Comparison of ENCODE assay signal across 1 cellular context in the genomic region with DNA sequence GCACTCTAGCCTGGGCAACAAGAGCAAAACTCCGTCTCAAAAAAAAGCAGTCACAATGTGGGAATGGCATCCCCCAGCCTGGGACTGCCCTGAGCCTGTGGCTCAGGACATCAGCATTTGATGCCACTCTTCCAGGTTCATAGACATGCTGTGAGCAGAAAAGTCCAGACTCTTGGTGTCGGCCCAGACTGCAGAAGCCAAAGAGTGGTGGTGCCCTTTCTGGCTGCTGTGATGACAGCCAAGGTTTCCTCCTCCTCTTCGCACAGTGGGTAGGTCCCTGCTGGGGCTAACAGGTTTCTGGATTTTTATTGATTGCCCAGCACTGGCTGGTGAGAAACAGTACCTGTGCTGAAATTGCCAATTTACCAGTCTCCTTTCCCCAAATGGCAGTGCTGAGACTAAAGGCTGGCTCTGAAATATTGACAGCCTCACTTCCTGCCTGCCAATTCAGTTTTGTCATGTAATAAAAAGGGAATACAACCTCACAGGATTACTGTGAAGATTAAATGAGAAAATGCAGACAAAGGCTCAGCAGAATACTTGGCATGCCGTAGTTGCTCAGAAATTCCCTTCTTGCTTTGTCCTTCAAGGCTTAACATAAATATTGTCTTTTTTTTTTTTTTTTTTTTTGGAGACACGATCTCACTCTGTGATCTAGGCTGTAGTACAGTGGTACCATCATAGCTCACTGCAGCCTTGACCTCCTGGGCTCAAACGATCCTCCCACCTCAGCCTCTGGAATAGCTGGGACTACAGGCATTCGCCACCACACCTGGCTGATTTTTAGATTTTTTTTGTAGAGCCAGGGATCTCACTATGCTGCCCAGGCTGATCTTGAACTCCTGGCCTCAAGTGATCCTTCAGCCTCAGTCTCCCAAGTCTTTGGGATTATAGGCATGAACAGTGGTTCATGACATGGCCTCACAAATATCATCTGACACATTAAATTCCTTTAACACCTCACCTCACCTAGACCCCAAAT.
TF ChIP-seq lines count a peak whose summit lies in the region.

No MANE protein-coding gene starts in this region.

TF ChIP-seq in HepG2, 621 proteins besides CTCF, POLR2A, EP300 and RAD21:
- TF ChIP-seq, protein P1, sequence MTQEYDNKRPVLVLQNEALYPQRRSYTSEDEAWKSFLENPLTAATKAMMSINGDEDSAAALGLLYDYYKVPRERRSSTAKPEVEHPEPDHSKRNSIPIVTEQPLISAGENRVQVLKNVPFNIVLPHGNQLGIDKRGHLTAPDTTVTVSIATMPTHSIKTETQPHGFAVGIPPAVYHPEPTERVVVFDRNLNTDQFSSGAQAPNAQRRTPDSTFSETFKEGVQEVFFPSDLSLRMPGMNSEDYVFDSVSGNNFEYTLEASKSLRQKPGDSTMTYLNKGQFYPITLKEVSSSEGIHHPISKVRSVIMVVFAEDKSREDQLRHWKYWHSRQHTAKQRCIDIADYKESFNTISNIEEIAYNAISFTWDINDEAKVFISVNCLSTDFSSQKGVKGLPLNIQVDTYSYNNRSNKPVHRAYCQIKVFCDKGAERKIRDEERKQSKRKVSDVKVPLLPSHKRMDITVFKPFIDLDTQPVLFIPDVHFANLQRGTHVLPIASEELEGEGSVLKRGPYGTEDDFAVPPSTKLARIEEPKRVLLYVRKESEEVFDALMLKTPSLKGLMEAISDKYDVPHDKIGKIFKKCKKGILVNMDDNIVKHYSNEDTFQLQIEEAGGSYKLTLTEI (CRISPR knock-in tag; conservative IDR thresholded peaks at IDR 0.05), result no peak
- no peak for TF ChIP-seq ZNF431 (CRISPR knock-in tag; IDR thresholded peaks at IDR 0.05; ENCODE audit: borderline replicate concordance, low read depth)
- no peak for TF ChIP-seq MATR3 (CRISPR knock-in tag; IDR thresholded peaks at IDR 0.05)
- TF ChIP-seq ZNF121 (CRISPR knock-in tag; IDR thresholded peaks at IDR 0.05), result peak; percentile 78
- no peak for TF ChIP-seq ZNF83 (CRISPR knock-in tag; IDR thresholded peaks at IDR 0.05; ENCODE audit: borderline replicate concordance)
- TF ChIP-seq FLYWCH1 (CRISPR knock-in tag; IDR thresholded peaks at IDR 0.05), result no peak
- TF ChIP-seq ZBTB26 (CRISPR knock-in tag; IDR thresholded peaks at IDR 0.05; ENCODE audit: borderline replicate concordance), result 0 out of 2 replicates have a peak, but pooled peaks have one; percentile 41
- no peak for TF ChIP-seq ZNF687 (CRISPR knock-in tag; IDR thresholded peaks at IDR 0.05)
- TF ChIP-seq REL (CRISPR knock-in tag; conservative IDR thresholded peaks at IDR 0.05), result no peak
- TF ChIP-seq TIGD3 (CRISPR knock-in tag; IDR thresholded peaks at IDR 0.05; ENCODE audit: borderline replicate concordance), result no peak
- TF ChIP-seq SSRP1 (CRISPR knock-in tag; IDR thresholded peaks at IDR 0.05), result no peak
- TF ChIP-seq ZMYM2 (CRISPR knock-in tag; IDR thresholded peaks at IDR 0.05), result no peak
- TF ChIP-seq ZNF574 (CRISPR knock-in tag; IDR thresholded peaks at IDR 0.05), result 0 out of 2 replicates have a peak, but pooled peaks have one; percentile 19
- no peak for TF ChIP-seq FOSL1 (CRISPR knock-in tag; IDR thresholded peaks at IDR 0.05; ENCODE audit: borderline replicate concordance)
- TF ChIP-seq TBX3 (IDR thresholded peaks at IDR 0.05; ENCODE audit: borderline replicate concordance), result no peak
- no peak for TF ChIP-seq KDM1A (CRISPR knock-in tag; IDR thresholded peaks at IDR 0.05)
- no peak for TF ChIP-seq ZUFSP (CRISPR knock-in tag; IDR thresholded peaks at IDR 0.05; ENCODE audit: borderline replicate concordance)
- no peak for TF ChIP-seq SNAPC2 (CRISPR knock-in tag; IDR thresholded peaks at IDR 0.05)
- TF ChIP-seq ZNF3 (CRISPR knock-in tag; IDR thresholded peaks at IDR 0.05), result no peak
- no peak for TF ChIP-seq ZNF484 (CRISPR knock-in tag; IDR thresholded peaks at IDR 0.05; ENCODE audit: borderline replicate concordance, low read depth)
- TF ChIP-seq LCORL (IDR thresholded peaks at IDR 0.05), result no peak
- TF ChIP-seq LCORL (CRISPR knock-in tag; IDR thresholded peaks at IDR 0.05), result no peak
- TF ChIP-seq, protein P2, sequence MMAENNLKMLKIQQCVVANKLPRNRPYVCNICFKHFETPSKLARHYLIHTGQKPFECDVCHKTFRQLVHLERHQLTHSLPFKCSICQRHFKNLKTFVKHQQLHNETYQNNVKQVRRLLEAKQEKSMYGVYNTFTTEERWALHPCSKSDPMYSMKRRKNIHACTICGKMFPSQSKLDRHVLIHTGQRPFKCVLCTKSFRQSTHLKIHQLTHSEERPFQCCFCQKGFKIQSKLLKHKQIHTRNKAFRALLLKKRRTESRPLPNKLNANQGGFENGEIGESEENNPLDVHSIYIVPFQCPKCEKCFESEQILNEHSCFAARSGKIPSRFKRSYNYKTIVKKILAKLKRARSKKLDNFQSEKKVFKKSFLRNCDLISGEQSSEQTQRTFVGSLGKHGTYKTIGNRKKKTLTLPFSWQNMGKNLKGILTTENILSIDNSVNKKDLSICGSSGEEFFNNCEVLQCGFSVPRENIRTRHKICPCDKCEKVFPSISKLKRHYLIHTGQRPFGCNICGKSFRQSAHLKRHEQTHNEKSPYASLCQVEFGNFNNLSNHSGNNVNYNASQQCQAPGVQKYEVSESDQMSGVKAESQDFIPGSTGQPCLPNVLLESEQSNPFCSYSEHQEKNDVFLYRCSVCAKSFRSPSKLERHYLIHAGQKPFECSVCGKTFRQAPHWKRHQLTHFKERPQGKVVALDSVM (CRISPR knock-in tag; IDR thresholded peaks at IDR 0.05), result peak; percentile 58; the same call in 1 of the 2 replicates
